14 cellular contexts compared by ENCODE assay signal in the genomic region with DNA sequence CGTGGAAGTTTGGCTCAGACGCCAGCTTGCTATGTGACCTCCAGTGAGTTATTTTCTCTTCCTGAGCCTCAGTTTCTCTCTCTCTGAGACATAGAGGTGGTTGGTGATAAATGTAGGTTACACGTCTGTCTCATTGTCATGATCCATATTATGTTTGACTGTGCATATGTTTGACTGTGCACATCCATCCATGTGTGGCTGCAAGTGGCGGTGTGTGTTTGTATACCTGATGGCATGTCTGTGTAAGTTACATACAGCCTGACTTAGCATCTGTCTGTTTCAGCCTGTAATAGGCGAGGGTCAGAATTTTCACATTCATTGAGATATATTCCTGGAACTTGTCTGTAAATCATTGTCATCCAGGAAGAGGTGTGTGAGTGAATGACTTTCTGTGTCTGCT. TPM values are rescaled to one million over a fixed set of nuclear protein-coding genes. Genes with fewer than 3 reads are reported as not detected.
A peak's percentile ranks its signal among the peaks of the same experiment; 100 is the strongest.
DNase-seq lines count a peak whose midpoint lies in the region; ATAC-seq and TF ChIP-seq lines count a peak whose summit lies in the region.
"Had no signal": no experiment of that assay in that cellular context is flagged by ENCODE, and none has a peak within 500 bp of the region (broad histone marks: within the 10 kb centered on the region; RNA-seq: fewer than 3 reads in every experiment).

No MANE protein-coding gene starts in this region.

- POLR2A ChIA-PET in T-cell (lab: Charles Lee), result no interaction called here

- no peak overlapping the region for H4K5ac ChIP-seq in mesendoderm (ENCODE audit: low read length)

- H3K9ac ChIP-seq in Loucy (ENCODE audit: low read depth, low read length, poor library complexity, severe bottlenecking), result peak overlapping the region; percentile 22
- H3K9ac ChIP-seq in mesendoderm (ENCODE audit: low read length), result peak overlapping the region; percentile 27

- no peak overlapping the region for H2BK15ac ChIP-seq in mesendoderm (replicated peaks; ENCODE audit: low read depth)

- TF ChIP-seq CTCF in Loucy (conservative IDR thresholded peaks at IDR 0.05; ENCODE audit: low read length) (no peak), choroid plexus epithelial cell (conservative IDR thresholded peaks at IDR 0.05; ENCODE audit: low read depth, low read length) (no peak), testis (IDR thresholded peaks at IDR 0.05) (no peak)

- no peaks in the 10 kb centered on the region for H3K9me3 ChIP-seq in Loucy (ENCODE audit: insufficient read depth, low read depth, low read length)
- H3K9me3 ChIP-seq in testis, result no peaks in the 10 kb centered on the region

- no peaks in the 10 kb centered on the region for H3K36me3 Mint-ChIP-seq in T-cell
- H3K36me3 Mint-ChIP-seq: activated naive CD8-positive, alpha-beta T cell had no signal

- no peak overlapping the region for H2BK120ac ChIP-seq in mesendoderm (ENCODE audit: low read depth, low read length)

- H3K27ac ChIP-seq in mesendoderm (ENCODE audit: low read depth, low read length) (no peak overlapping the region), testis (peak overlapping the region; percentile 93 to 97)

- H3K27me3 Mint-ChIP-seq in T-cell, result peaks cover 20 to 29% of the 10 kb centered on the region in 2 donors

- H3K18ac ChIP-seq in mesendoderm (ENCODE audit: low read length), result no peak overlapping the region

- H3K56ac ChIP-seq in mesendoderm (ENCODE audit: low read length), result peak overlapping the region; percentile 39

- H3K4me3 ChIP-seq in Loucy (ENCODE audit: low read length, poor library complexity, severe bottlenecking) (no peak overlapping the region), choroid plexus epithelial cell (ENCODE audit: low read depth, low read length) (peak overlapping the region; percentile 91), mesendoderm (ENCODE audit: low read length) (no peak overlapping the region), testis (peak overlapping the region in 1 of 2 donors; percentile 92)

- DNase-seq in choroid plexus epithelial cell (ENCODE audit: low read depth), result peak; percentile 9
- no peak for DNase-seq in mesendoderm
- no peak for DNase-seq in testis
- no peak for DNase-seq in T1000 (lab: John Stamatoyannopoulos, UW)
- no peak for DNase-seq in AG20443 (ENCODE audit: low spot score)
- no peak for DNase-seq in anterior cingulate cortex (lab: John Stamatoyannopoulos, UW)
- no peak for DNase-seq in T-cell
- DNase-seq: activated CD4-positive, alpha-beta T cell treated with anti-CD3 and anti-CD28 coated beads for 36 hours; NCI-H2227 treated with DMSO at 0.1 percent for 48 hours; SHP77 had no signal

- H3K36me3 ChIP-seq in Loucy (ENCODE audit: insufficient read depth, low read length), result no peaks in the 10 kb centered on the region
- peaks cover 2% of the 10 kb centered on the region for H3K36me3 ChIP-seq in mesendoderm (ENCODE audit: control insufficient read depth, insufficient read depth, low read length)
- no peaks in the 10 kb centered on the region for H3K36me3 ChIP-seq in testis (ENCODE audit: low read depth, missing control alignments)

- no peak for TF ChIP-seq POLR2A in testis (IDR thresholded peaks at IDR 0.05)

- no CpG with 5 or more reads among the region's 5 CpGs for WGBS in mesendoderm (ENCODE audit: extremely low coverage, insufficient coverage, low lambda C conversion rate)
- 44 to 53% methylated on average over 5 of the region's 5 CpGs for WGBS in testis, 2 donors

- intact Hi-C loops in testis (cut with DNase I; ENCODE audit: low total_unique reads), result no loop called here

- H3K9me3 Mint-ChIP-seq in T-cell, result no peaks in the 10 kb centered on the region
- H3K9me3 Mint-ChIP-seq: stimulated activated naive CD8-positive, alpha-beta T cell treated with anti-CD3 and anti-CD28 coated beads, Interleukin-15, Interleukin-2, amounts not matched to agents 100 ng/mL and 50 ng/mL, for 24 hours had no signal

- H4K8ac ChIP-seq in mesendoderm (ENCODE audit: low read depth, low read length), result no peak overlapping the region

- no peaks in the 10 kb centered on the region for H3K27me3 ChIP-seq in Loucy (ENCODE audit: insufficient read depth, low read length, poor library complexity, severe bottlenecking)
- H3K27me3 ChIP-seq in mesendoderm (ENCODE audit: insufficient read depth, low read length, poor library complexity), result no peaks in the 10 kb centered on the region
- no peaks in the 10 kb centered on the region for H3K27me3 ChIP-seq in testis

- no peak overlapping the region for H3K4ac ChIP-seq in mesendoderm (ENCODE audit: low read depth, low read length)

- no peaks in the 10 kb centered on the region for H3K9me2 ChIP-seq in Loucy (replicated peaks; ENCODE audit: low read depth, low read length)

- no peaks in the 10 kb centered on the region for H4K20me1 ChIP-seq in Loucy (ENCODE audit: insufficient read depth, low read length, poor library complexity, severe bottlenecking)

- no peak overlapping the region for H3K4me3 Mint-ChIP-seq in T-cell
- H3K4me3 Mint-ChIP-seq: activated CD4-positive, alpha-beta T cell treated with anti-CD3 and anti-CD28 coated beads for 36 hours; activated naive CD8-positive, alpha-beta T cell; stimulated activated naive CD8-positive, alpha-beta T cell treated with anti-CD3 and anti-CD28 coated beads, Interleukin-15, Interleukin-2, amounts not matched to agents 100 ng/mL and 50 ng/mL, for 24 hours had no signal

- no peak overlapping the region for H3K4me2 ChIP-seq in Loucy (ENCODE audit: low read depth, low read length, poor library complexity, severe bottlenecking)
- H3K4me2 ChIP-seq in mesendoderm (ENCODE audit: low read length), result no peak overlapping the region

- H3K79me2 ChIP-seq in Loucy (ENCODE audit: insufficient read depth, low read length) (no peaks in the 10 kb centered on the region), mesendoderm (ENCODE audit: control insufficient read depth, insufficient read depth, low read length) (peaks cover 72% of the 10 kb centered on the region)

- H3F3A ChIP-seq in Loucy (ENCODE audit: low read depth), result no peaks in the 10 kb centered on the region; the same call in 1 of the 2 replicates

- H2AFZ ChIP-seq in Loucy (ENCODE audit: low read length), result no peak overlapping the region

- peaks cover 9 to 14% (median 11%) of the 10 kb centered on the region in 3 donors for H3K4me1 Mint-ChIP-seq in T-cell

- no peak overlapping the region for H3K27ac Mint-ChIP-seq in T-cell
- H3K27ac Mint-ChIP-seq: activated CD4-positive, alpha-beta T cell treated with anti-CD3 and anti-CD28 coated beads for 36 hours; activated naive CD8-positive, alpha-beta T cell; stimulated activated naive CD8-positive, alpha-beta T cell treated with anti-CD3 and anti-CD28 coated beads, Interleukin-15, Interleukin-2, amounts not matched to agents 100 ng/mL and 50 ng/mL, for 24 hours had no signal

- no peak for ATAC-seq in T-cell (replicated peaks in 1 of 4)
- ATAC-seq: activated CD4-positive, alpha-beta T cell treated with anti-CD3 and anti-CD28 coated beads for 36 hours; esophagus mucosa had no signal

- peaks cover 40% of the 10 kb centered on the region for H3K4me1 ChIP-seq in Loucy (ENCODE audit: insufficient read depth, low read length, poor library complexity, severe bottlenecking)
- H3K4me1 ChIP-seq in mesendoderm (ENCODE audit: control insufficient read depth, low read depth, low read length), result peaks cover 29% of the 10 kb centered on the region
- H3K4me1 ChIP-seq in testis, result peaks cover 62% of the 10 kb centered on the region

- H3K79me1 ChIP-seq in mesendoderm (ENCODE audit: low read length), result peaks cover 36% of the 10 kb centered on the region

- CTCF ChIA-PET in T-cell (lab: Charles Lee), result no interaction called here

- no peak overlapping the region for H2AK5ac ChIP-seq in mesendoderm (ENCODE audit: low read length)

- no peak overlapping the region for H3K23ac ChIP-seq in mesendoderm (ENCODE audit: low read length)

- no peak overlapping the region for H2BK5ac ChIP-seq in mesendoderm (ENCODE audit: low read length)

RNA-seq across cellular contexts. Expression of a gene that starts 3.3 kb away (rescaled TPM):
- polyA plus RNA-seq in mesendoderm (2013, experiment 1 of 2), result 371 TPM
- 377 TPM for polyA plus RNA-seq in mesendoderm (2013, experiment 2 of 2)
- total RNA-seq in testis (1,000 to 10,000 TPM; 1,884 to 2,585 TPM), T-cell (1 to 10 TPM in 4 of 5 donors, not detected in 1; 4.1 to 8.6 (median 5.2) TPM)
- polyA plus RNA-seq in testis (ENCODE audit: insufficient read depth, low read depth, low replicate concordance), result 3,080 TPM

Comparison
In these comparisons a context has a peak if more than half of its experiments do, and no peak if none do; other contexts are left out.
1. RNA of a gene that starts 3.3 kb away (total RNA-seq): 1,884 to 2,585 TPM in testis; 4.1 to 8.6 TPM in T-cell; every median in the first group is over 100 times any median in the second.